8 cellular contexts compared by ENCODE assay signal in the genomic region with DNA sequence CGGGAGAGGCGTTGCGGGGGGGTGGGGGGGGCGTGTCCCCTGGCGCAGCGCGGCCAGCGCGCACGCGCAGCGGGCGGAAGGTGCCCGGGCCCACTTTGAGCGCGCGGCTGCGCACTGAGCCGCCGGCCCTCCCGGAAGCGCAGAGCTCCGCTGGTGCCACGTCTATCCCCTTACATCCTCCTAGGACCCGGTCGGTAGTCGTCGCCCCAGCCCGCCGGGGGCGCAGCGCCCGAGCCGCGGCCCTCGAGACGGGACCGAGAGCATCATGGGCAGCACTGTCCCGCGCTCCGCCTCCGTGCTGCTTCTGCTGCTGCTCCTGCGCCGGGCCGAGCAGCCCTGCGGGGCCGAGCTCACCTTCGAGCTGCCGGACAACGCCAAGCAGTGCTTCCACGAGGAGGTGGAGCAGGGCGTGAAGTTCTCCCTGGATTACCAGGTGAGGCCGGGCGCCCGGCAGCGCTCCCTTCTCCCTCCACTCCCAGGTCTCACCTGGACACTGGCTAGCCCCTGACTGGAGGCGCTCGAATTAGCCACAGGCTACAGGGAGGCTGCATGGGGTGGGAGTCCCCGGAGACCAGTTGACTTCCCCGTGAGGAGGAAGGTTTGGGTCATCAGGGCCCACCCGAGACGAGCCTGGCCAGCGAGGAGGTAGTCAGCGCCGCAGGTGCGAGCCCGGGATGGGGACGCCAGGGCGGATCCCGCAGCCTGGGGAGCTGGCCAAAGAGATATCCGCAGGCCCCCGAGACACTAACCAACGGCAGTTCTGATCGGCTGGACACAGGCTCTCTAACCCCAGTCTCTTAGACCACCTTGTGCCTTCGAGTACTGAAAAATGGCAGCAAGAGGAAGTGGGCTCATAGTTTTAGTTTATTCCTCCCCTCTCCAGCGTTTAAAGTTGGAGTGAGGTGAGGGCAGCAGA. TPM values are rescaled to one million over a fixed set of nuclear protein-coding genes. Genes with fewer than 3 reads are reported as not detected.
DNase-seq lines count a peak whose midpoint lies in the region; ATAC-seq lines count a peak whose summit lies in the region.

A gene (plus strand): TSS at position 128 of the 916 bp plus-strand sequence. CDS start 138 bp downstream, at position 266.

- DNase-seq in AG20443 (ENCODE audit: low spot score): peak; percentile 100
- peak; percentile 76 for DNase-seq in NCI-H226
- DNase-seq in activated CD4-positive, CD25-positive, alpha-beta regulatory T cell treated with anti-CD3 and anti-CD28 coated beads, Interleukin-2, amount 50 U/mL, for 72 hours: peak; percentile 84
- DNase-seq in cerebellum (ENCODE audit: low spot score): peak; percentile 88
- peak; percentile 80 for DNase-seq in kidney glomerular epithelial cell (lab: John Stamatoyannopoulos, UW)
- DNase-seq in stimulated activated CD4-positive, alpha-beta T cell treated with anti-CD3 and anti-CD28 coated beads, Interleukin-1b, Interleukin-23, amount 100 ng/mL, for 1 hour (ENCODE audit: low read depth in 2 of 2): peak; percentile 60 to 63

- ATAC-seq in GM18909 (IDR thresholded peaks at IDR 0.05; ENCODE audit: poor library complexity, unreplicated experiment) (peak; percentile 88), HG03159 (IDR thresholded peaks at IDR 0.05; ENCODE audit: unreplicated experiment) (peak; percentile 92)

RNA-seq across cellular contexts. Expression of the gene that starts here (rescaled TPM):
- total RNA-seq in cerebellum: 32.3 TPM

Comparison
In these comparisons a context has a peak if more than half of its experiments do, and no peak if none do; other contexts are left out.
1. Peak in every context shown above with its lines: DNase-seq and ATAC-seq.